ENCODE assay signal across 29 cellular contexts in genomic region chr4:157558016-157558415, GRCh38.
"Had no signal": no experiment of that assay in that cellular context is flagged by ENCODE, and none has a peak within 500 bp of the region (broad histone marks: within the 10 kb centered on the region; RNA-seq: fewer than 3 reads in every experiment).

No MANE protein-coding gene starts in this region.

- ATAC-seq: activated naive CD4-positive, alpha-beta T cell treated with anti-CD3 and anti-CD28 coated beads, Interleukin-2, amount 50 U/mL, for 72 hours; activated T-cell treated with anti-CD3 and anti-CD28 coated beads, Interleukin-2, amount 50 U/mL, for 72 hours; esophagus mucosa; heart left ventricle; T-helper 17 cell had no signal

- H3K9me3 Mint-ChIP-seq: activated CD4-positive, alpha-beta memory T cell treated with anti-CD3 and anti-CD28 coated beads, Interleukin-2, amount 10 ng/mL, durations not matched to agents 7 days and 5 days; activated CD4-positive, alpha-beta T cell treated with anti-CD3 and anti-CD28 coated beads, Interleukin-2, amount 10 ng/mL, durations not matched to agents 7 days and 5 days; activated naive CD4-positive, alpha-beta T cell treated with anti-CD3 and anti-CD28 coated beads, Interleukin-2, amount 10 ng/mL, durations not matched to agents 7 days and 5 days; activated naive CD8-positive, alpha-beta T cell treated with anti-CD3 and anti-CD28 coated beads, Interleukin-2, amount 10 ng/mL, durations not matched to agents 7 days and 5 days; activated T-cell treated with anti-CD3 and anti-CD28 coated beads, Interleukin-2, amount 50 U/mL, for 24 hours; endodermal cell had no signal

- H3K36me3 Mint-ChIP-seq: activated naive CD4-positive, alpha-beta T cell treated with anti-CD3 and anti-CD28 coated beads, Interleukin-2, amount 10 ng/mL, durations not matched to agents 7 days and 5 days; activated naive CD4-positive, alpha-beta T cell treated with anti-CD3 and anti-CD28 coated beads, Interleukin-2, amount 50 U/mL, for 72 hours; activated naive CD8-positive, alpha-beta T cell treated with anti-CD3 and anti-CD28 coated beads, Interleukin-2, amount 10 ng/mL, durations not matched to agents 7 days and 5 days had no signal

- H3K36me3 ChIP-seq: ascending aorta, brain microvascular endothelial cell, heart left ventricle had no signal

- H3K4me3 Mint-ChIP-seq: activated CD4-positive, alpha-beta memory T cell treated with anti-CD3 and anti-CD28 coated beads, Interleukin-2, amount 10 ng/mL, durations not matched to agents 7 days and 5 days; activated CD4-positive, alpha-beta T cell treated with anti-CD3 and anti-CD28 coated beads, Interleukin-2, amount 10 ng/mL, durations not matched to agents 7 days and 5 days; activated naive CD4-positive, alpha-beta T cell treated with anti-CD3 and anti-CD28 coated beads, Interleukin-2, amount 10 ng/mL, durations not matched to agents 7 days and 5 days; activated naive CD8-positive, alpha-beta T cell treated with anti-CD3 and anti-CD28 coated beads, Interleukin-2, amount 10 ng/mL, durations not matched to agents 7 days and 5 days; activated T-cell treated with anti-CD3 and anti-CD28 coated beads, Interleukin-2, amount 50 U/mL, for 24 hours; activated T-cell treated with anti-CD3 and anti-CD28 coated beads, Interleukin-2, amount 50 U/mL, for 72 hours; central memory CD8-positive, alpha-beta T cell; dendritic cell treated with granulocyte-macrophage colony-stimulating factor and Interleukin-4, amounts not matched to agents 40 ng/mL and 50 ng/mL, for 4 days; endodermal cell; T-helper 17 cell; T-helper 2 cell treated with Interferon-gamma antibody and Interleukin-4, amounts not matched to agents 5 μg/mL and 100 μg/mL, for 36 hours had no signal

- H3K4me1 ChIP-seq: ascending aorta, heart left ventricle had no signal

- H3K27me3 Mint-ChIP-seq: activated CD4-positive, alpha-beta memory T cell treated with anti-CD3 and anti-CD28 coated beads, Interleukin-2, amount 10 ng/mL, durations not matched to agents 7 days and 5 days; activated CD4-positive, alpha-beta T cell treated with anti-CD3 and anti-CD28 coated beads, Interleukin-2, amount 10 ng/mL, durations not matched to agents 7 days and 5 days; activated naive CD4-positive, alpha-beta T cell treated with anti-CD3 and anti-CD28 coated beads, Interleukin-2, amount 10 ng/mL, durations not matched to agents 7 days and 5 days; activated naive CD8-positive, alpha-beta T cell treated with anti-CD3 and anti-CD28 coated beads, Interleukin-2, amount 10 ng/mL, durations not matched to agents 7 days and 5 days; activated T-cell treated with anti-CD3 and anti-CD28 coated beads, Interleukin-2, amount 50 U/mL, for 24 hours; central memory CD8-positive, alpha-beta T cell; dendritic cell treated with granulocyte-macrophage colony-stimulating factor and Interleukin-4, amounts not matched to agents 40 ng/mL and 50 ng/mL, for 4 days; T-helper 17 cell had no signal

- H3K27ac Mint-ChIP-seq: activated CD4-positive, alpha-beta memory T cell treated with anti-CD3 and anti-CD28 coated beads, Interleukin-2, amount 10 ng/mL, durations not matched to agents 7 days and 5 days; activated CD4-positive, alpha-beta T cell treated with anti-CD3 and anti-CD28 coated beads, Interleukin-2, amount 10 ng/mL, durations not matched to agents 7 days and 5 days; activated naive CD4-positive, alpha-beta T cell treated with anti-CD3 and anti-CD28 coated beads, Interleukin-2, amount 10 ng/mL, durations not matched to agents 7 days and 5 days; activated naive CD4-positive, alpha-beta T cell treated with anti-CD3 and anti-CD28 coated beads, Interleukin-2, amount 50 U/mL, for 72 hours; activated naive CD8-positive, alpha-beta T cell treated with anti-CD3 and anti-CD28 coated beads, Interleukin-2, amount 10 ng/mL, durations not matched to agents 7 days and 5 days; activated T-cell treated with anti-CD3 and anti-CD28 coated beads, Interleukin-2, amount 50 U/mL, for 24 hours; activated T-cell treated with anti-CD3 and anti-CD28 coated beads, Interleukin-2, amount 50 U/mL, for 72 hours; dendritic cell treated with granulocyte-macrophage colony-stimulating factor and Interleukin-4, amounts not matched to agents 40 ng/mL and 50 ng/mL, for 4 days; endodermal cell; T-helper 17 cell; T-helper 2 cell treated with Interferon-gamma antibody and Interleukin-4, amounts not matched to agents 5 μg/mL and 100 μg/mL, for 36 hours had no signal

- DNase-seq: activated CD4-positive, alpha-beta memory T cell treated with anti-CD3 and anti-CD28 coated beads, Interleukin-2, amount 10 ng/mL, durations not matched to agents 7 days and 5 days; activated CD4-positive, alpha-beta T cell treated with anti-CD3 and anti-CD28 coated beads for 1 hour; activated CD4-positive, alpha-beta T cell treated with anti-CD3 and anti-CD28 coated beads for 4 hours; activated CD4-positive, alpha-beta T cell treated with anti-CD3 and anti-CD28 coated beads, Interleukin-2, amount 10 ng/mL, durations not matched to agents 7 days and 5 days; activated CD4-positive, alpha-beta T cell treated with anti-CD3 and anti-CD28 coated beads, Interleukin-2, amount 50 U/mL, for 4 hours; activated CD8-positive, alpha-beta memory T cell treated with anti-CD3 and anti-CD28 coated beads, Interleukin-2, amount 50 U/mL, for 48 hours; activated gamma-delta T cell; activated naive CD4-positive, alpha-beta T cell; activated naive CD4-positive, alpha-beta T cell treated with anti-CD3 and anti-CD28 coated beads, Interleukin-2, amount 10 ng/mL, durations not matched to agents 7 days and 5 days; activated naive CD8-positive, alpha-beta T cell treated with anti-CD3 and anti-CD28 coated beads, Interleukin-2, amount 10 ng/mL, durations not matched to agents 7 days and 5 days; activated T-cell treated with anti-CD3 and anti-CD28 coated beads for 4 hours; activated T-cell treated with anti-CD3 and anti-CD28 coated beads, Interleukin-2, amount 50 U/mL, for 24 hours; activated T-cell treated with anti-CD3 and anti-CD28 coated beads, Interleukin-2, amount 50 U/mL, for 72 hours; brain microvascular endothelial cell; dorsolateral prefrontal cortex; effector memory CD4-positive, alpha-beta T cell; endodermal cell; glutamatergic neuron; heart left ventricle; T-helper 1 cell; T-helper 17 cell; T1000 had no signal

- H3K4me3 ChIP-seq: ascending aorta, coronary artery, dorsolateral prefrontal cortex, heart left ventricle had no signal

- H3K9me3 ChIP-seq: ascending aorta, heart left ventricle had no signal

- H3K27ac ChIP-seq: ascending aorta, brain microvascular endothelial cell, coronary artery, heart left ventricle had no signal

- H3K27me3 ChIP-seq: ascending aorta, brain microvascular endothelial cell, dorsolateral prefrontal cortex, heart left ventricle had no signal

- H3K4me1 Mint-ChIP-seq: activated CD4-positive, alpha-beta memory T cell treated with anti-CD3 and anti-CD28 coated beads, Interleukin-2, amount 10 ng/mL, durations not matched to agents 7 days and 5 days; activated CD4-positive, alpha-beta T cell treated with anti-CD3 and anti-CD28 coated beads, Interleukin-2, amount 10 ng/mL, durations not matched to agents 7 days and 5 days; activated naive CD4-positive, alpha-beta T cell treated with anti-CD3 and anti-CD28 coated beads, Interleukin-2, amount 10 ng/mL, durations not matched to agents 7 days and 5 days; activated naive CD8-positive, alpha-beta T cell treated with anti-CD3 and anti-CD28 coated beads, Interleukin-2, amount 10 ng/mL, durations not matched to agents 7 days and 5 days; central memory CD8-positive, alpha-beta T cell; T-helper 17 cell had no signal
